Comparison of ENCODE assay signal across 16 cellular contexts in genomic region chr9:125579030-125579932, GRCh38.
A peak's percentile ranks its signal among the peaks of the same experiment; 100 is the strongest.
DNase-seq lines count a peak whose midpoint lies in the region; ATAC-seq, FAIRE-seq and TF ChIP-seq lines count a peak whose summit lies in the region.
"Had no signal": no experiment of that assay in that cellular context is flagged by ENCODE, and none has a peak within 500 bp of the region (broad histone marks: within the 10 kb centered on the region; RNA-seq: fewer than 3 reads in every experiment).

No MANE protein-coding gene starts in this region.

- no peak for DNase-seq in right cardiac atrium
- DNase-seq in left ventricle myocardium superior = no peak
- no peak for DNase-seq in endothelial cell (ENCODE audit: low spot score)
- peak; percentile 58 for DNase-seq in left lobe of liver (ENCODE audit: low spot score)
- DNase-seq in small intestine = peak; percentile 37
- DNase-seq in activated CD4-positive, alpha-beta T cell treated with anti-CD3 and anti-CD28 coated beads for 4 hours = no peak
- DNase-seq in NCI-H526 (lab: John Stamatoyannopoulos, UW) = no peak
- DNase-seq in activated T-cell treated with anti-CD3 and anti-CD28 coated beads, Interleukin-2, amount 50 U/mL, for 1 hour = no peak
- DNase-seq: ACHN; Calu3; CD4-positive, CD25-positive, alpha-beta regulatory T cell; DMS 273 treated with DMSO at 0.1 percent for 48 hours; GM23248; H7 had no signal

- ATAC-seq in right cardiac atrium (peak; percentile 37 to 48), left ventricle myocardium superior (no peak), left lobe of liver (peak; percentile 84)

- peak overlapping the region; percentile 42 for H3K4me3 Mint-ChIP-seq in endothelial cell (ENCODE audit: unreplicated experiment)
- H3K4me3 Mint-ChIP-seq: CD4-positive, CD25-positive, alpha-beta regulatory T cell had no signal

- WGBS in right cardiac atrium = 88% methylated on average over 12 of the region's 12 CpGs
- 76 to 87% (median 76%) methylated on average over 12 of the region's 12 CpGs for WGBS in small intestine, 3 donors

- H3K9me3 Mint-ChIP-seq in endothelial cell (ENCODE audit: unreplicated experiment) = peaks cover 10% of the 10 kb centered on the region

- H3K27ac ChIP-seq in right cardiac atrium (ENCODE audit: low read length) (no peak overlapping the region), small intestine (ENCODE audit: low read depth in 1 of 2, low read length in 1 of 2) (no peak overlapping the region)
- H3K27ac ChIP-seq: BLaER1 treated with 17β-estradiol and CSF1 and Interleukin-3, amounts not matched to agents 10 nM and 100 nM; GM23248; HL-60 had no signal

- intact Hi-C loops in right cardiac atrium (cut with DNase I) = no loop called here
- intact Hi-C loops in left ventricle myocardium superior (cut with micrococcal nuclease) = no loop called here

- H3K36me3 Mint-ChIP-seq in endothelial cell (ENCODE audit: low read depth, unreplicated experiment) = peaks cover 38% of the 10 kb centered on the region

- H3K27ac Mint-ChIP-seq in endothelial cell (ENCODE audit: unreplicated experiment) = no peak overlapping the region

- H3K4me3 ChIP-seq in right cardiac atrium (ENCODE audit: low read length) (no peak overlapping the region), small intestine (ENCODE audit: low read depth in 1 of 2, low read length in 2 of 2) (no peak overlapping the region)
- H3K4me3 ChIP-seq: BLaER1 treated with 17β-estradiol and CSF1 and Interleukin-3, amounts not matched to agents 10 nM and 100 nM; GM23248 had no signal

- no peaks in the 10 kb centered on the region for H3K4me1 Mint-ChIP-seq in endothelial cell (ENCODE audit: unreplicated experiment)

- H3K27me3 ChIP-seq in right cardiac atrium (ENCODE audit: control insufficient read depth, insufficient read depth) (no peaks in the 10 kb centered on the region), small intestine (ENCODE audit: control insufficient read depth in 2 of 2, insufficient read depth in 2 of 2, low read length in 2 of 2) (no peaks in the 10 kb centered on the region)
- H3K27me3 ChIP-seq: BLaER1 treated with 17β-estradiol and CSF1 and Interleukin-3, amounts not matched to agents 10 nM and 100 nM had no signal

- H3K27me3 Mint-ChIP-seq in endothelial cell (ENCODE audit: unreplicated experiment) = peaks cover 6% of the 10 kb centered on the region
- H3K27me3 Mint-ChIP-seq: CD4-positive, CD25-positive, alpha-beta regulatory T cell had no signal

- peaks cover 0 to 4% of the 10 kb centered on the region in 2 donors for H3K36me3 ChIP-seq in small intestine (ENCODE audit: control insufficient read depth in 2 of 2, insufficient read depth in 2 of 2, low read length in 2 of 2)

- no peak for TF ChIP-seq CTCF in endothelial cell (IDR thresholded peaks at IDR 0.05; ENCODE audit: unreplicated experiment)

- no peak for FAIRE-seq in small intestine (lab: Jason Lieb, UNC)

- H3K4me1 ChIP-seq in right cardiac atrium (ENCODE audit: control insufficient read depth, insufficient read depth, low read length) (no peaks in the 10 kb centered on the region), small intestine (ENCODE audit: control insufficient read depth in 2 of 2, insufficient read depth in 1 of 2, low read depth in 1 of 2, low read length in 1 of 2) (no peaks in the 10 kb centered on the region)
- H3K4me1 ChIP-seq: BLaER1 treated with 17β-estradiol and CSF1 and Interleukin-3, amounts not matched to agents 10 nM and 100 nM had no signal

- H3K9me3 ChIP-seq in right cardiac atrium (ENCODE audit: control insufficient read depth, low read length) (no peaks in the 10 kb centered on the region), small intestine (ENCODE audit: control insufficient read depth, low read depth) (no peaks in the 10 kb centered on the region)

Comparison
In these comparisons a context has a peak if more than half of its experiments do, and no peak if none do; other contexts are left out.
1. DNase-seq: peak in left lobe of liver (single experiment) and small intestine (single experiment); none in right cardiac atrium (0 of 3), left ventricle myocardium superior (single experiment), endothelial cell (single experiment), activated CD4-positive, alpha-beta T cell treated with anti-CD3 and anti-CD28 coated beads for 4 hours (0 of 2), NCI-H526 (0 of 2) and activated T-cell treated with anti-CD3 and anti-CD28 coated beads, Interleukin-2, amount 50 U/mL, for 1 hour (single experiment).